13 cellular contexts compared by ENCODE assay signal in the genomic region with DNA sequence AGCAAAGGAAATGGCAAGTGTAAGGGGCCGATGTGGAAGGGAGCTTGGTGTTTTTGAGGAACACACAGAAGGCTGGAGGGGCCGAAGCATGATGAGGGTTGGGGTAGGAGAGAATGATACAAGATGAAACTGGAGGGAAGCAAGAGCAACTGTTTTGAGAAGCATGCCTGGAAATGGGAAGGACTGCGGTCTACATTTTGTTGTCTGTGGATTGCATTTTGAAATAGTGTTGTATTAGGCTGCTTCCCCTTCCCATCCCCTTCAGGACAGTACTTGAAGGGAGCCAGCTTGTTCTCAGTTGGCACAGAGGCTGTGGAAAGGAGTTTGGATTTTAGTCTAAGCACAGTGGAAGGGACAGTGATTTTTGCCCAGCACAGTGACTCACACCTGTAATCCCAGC. TPM values are rescaled to one million over a fixed set of nuclear protein-coding genes. Genes with fewer than 3 reads are reported as not detected.
DNase-seq lines count a peak whose midpoint lies in the region; ATAC-seq, FAIRE-seq and TF ChIP-seq lines count a peak whose summit lies in the region.
"Had no signal": no experiment of that assay in that cellular context is flagged by ENCODE, and none has a peak within 500 bp of the region (broad histone marks: within the 10 kb centered on the region; RNA-seq: fewer than 3 reads in every experiment).

No MANE protein-coding gene starts in this region.

- TF ChIP-seq CTCF in GM12878 (IDR thresholded peaks at IDR 0.05 in 2 of 3, conservative IDR thresholded peaks at IDR 0.05 in 1 of 3; ENCODE audit: control insufficient read depth in 2 of 3, extremely low read depth in 1 of 3, insufficient read depth in 1 of 3, low read depth in 3 of 3, low read length in 3 of 3) (no peak), neural crest cell (conservative IDR thresholded peaks at IDR 0.05) (no peak), PC-9 (conservative IDR thresholded peaks at IDR 0.05) (no peak)

- peaks cover 36 to 63% (median 51%) of the 10 kb centered on the region in 4 donors for H3K4me1 Mint-ChIP-seq in CD4-positive, alpha-beta memory T cell
- H3K4me1 Mint-ChIP-seq in IgD-negative memory B cell (peaks cover 17 to 42% (median 23%) of the 10 kb centered on the region in 3 donors), neural crest cell (peaks cover 30% of the 10 kb centered on the region)

- peaks cover 5 to 23% of the 10 kb centered on the region in 2 donors for H3K36me3 Mint-ChIP-seq in CD4-positive, alpha-beta memory T cell
- H3K36me3 Mint-ChIP-seq in IgD-negative memory B cell (peaks cover 2% of the 10 kb centered on the region), neural crest cell (ENCODE audit: low read depth) (no peaks in the 10 kb centered on the region)

- H3K9me2 ChIP-seq in PC-9 (ENCODE audit: insufficient read depth): no peaks in the 10 kb centered on the region

- no peak overlapping the region for H3K9ac ChIP-seq in GM12878 (ENCODE audit: control insufficient read depth, insufficient read depth, low read length)

- H4K20me1 ChIP-seq in GM12878 (ENCODE audit: control insufficient read depth, insufficient read depth) (0 out of 2 replicates have a peak, but pooled peaks cover 4% of the 10 kb centered on the region), PC-9 (ENCODE audit: insufficient read depth) (peaks cover 26% of the 10 kb centered on the region)

- RAD21 ChIA-PET in GM12878 (lab: Charles Lee; ENCODE audit: unreplicated experiment): no interaction called here

- no peak overlapping the region for H3K4me3 ChIP-seq in CD4-positive, alpha-beta memory T cell (ENCODE audit: low read length in 2 of 2)
- no peak overlapping the region for H3K4me3 ChIP-seq in GM12878
- no peak overlapping the region for H3K4me3 ChIP-seq in PC-9

- peak overlapping the region in 6 of 8 donors; percentile 0 to 71 (median 50) for H3K4me3 Mint-ChIP-seq in CD4-positive, alpha-beta memory T cell
- H3K4me3 Mint-ChIP-seq in IgD-negative memory B cell (peak overlapping the region in 3 of 4 donors; percentile 48 to 86 (median 52)), neural crest cell (peak overlapping the region; percentile 91)

- BruUV-seq in GM12878 (replicated peaks; lab: Mats Ljungman, UMichigan): no TSS peak
- BruUV-seq in PC-9 (replicated peaks; lab: Mats Ljungman, UMichigan): no TSS peak

- no peaks in the 10 kb centered on the region for H3K27me3 ChIP-seq in CD4-positive, alpha-beta memory T cell (ENCODE audit: insufficient read depth, low read length)
- H3K27me3 ChIP-seq in GM12878 (replicated peaks in 1 of 2; ENCODE audit: control insufficient read depth in 2 of 2, insufficient read depth in 2 of 2, low read length in 1 of 2) (no peaks in the 10 kb centered on the region), PC-9 (ENCODE audit: insufficient read depth, low read depth) (no peaks in the 10 kb centered on the region)

- H3K9me3 Mint-ChIP-seq in CD4-positive, alpha-beta memory T cell: no peaks in the 10 kb centered on the region
- H3K9me3 Mint-ChIP-seq in IgD-negative memory B cell (no peaks in the 10 kb centered on the region), neural crest cell (no peaks in the 10 kb centered on the region)

- H3K27ac Mint-ChIP-seq in CD4-positive, alpha-beta memory T cell: peak overlapping the region in 5 of 7 donors; percentile 5 to 96 (median 79)
- H3K27ac Mint-ChIP-seq in IgD-negative memory B cell (no peak overlapping the region), neural crest cell (ENCODE audit: unreplicated experiment) (no peak overlapping the region)

- no peak for TF ChIP-seq EP300 in GM12878 (IDR thresholded peaks at IDR 0.05; ENCODE audit: borderline replicate concordance in 1 of 2, control insufficient read depth in 1 of 2, low read depth in 2 of 2, low read length in 2 of 2)

- H2AFZ ChIP-seq in GM12878 (ENCODE audit: control insufficient read depth, low read depth, low read length) (no peak overlapping the region), PC-9 (no peak overlapping the region)

- 82% methylated on average over 3 of the region's 3 CpGs for WGBS in GM12878 (ENCODE audit: insufficient coverage, insufficient replicate concordance, low lambda C conversion rate, missing lambda C conversion rate)

- H3F3A ChIP-seq in PC-9 (ENCODE audit: insufficient read depth, low read depth): 0 out of 2 replicates have a peak, but pooled peaks cover 3% of the 10 kb centered on the region

- CTCF ChIA-PET in CD4-positive, alpha-beta memory T cell (lab: Charles Lee; ENCODE audit: partially characterized antibody): no interaction called here
- CTCF ChIA-PET in GM12878 (lab: Yijun Ruan, JAX): interaction anchor here (0.8 to 1.4 kb wide), 2 partner anchors 80 to 250 kb away, joined by 3 to 4 read pairs; no protein-coding TSS in a partner anchor
- CTCF ChIA-PET in PC-9 (lab: Charles Lee): no interaction called here

- H3K27me3 Mint-ChIP-seq in CD4-positive, alpha-beta memory T cell: no peaks in the 10 kb centered on the region
- H3K27me3 Mint-ChIP-seq in IgD-negative memory B cell: no peaks in the 10 kb centered on the region
- H3K27me3 Mint-ChIP-seq in neural crest cell (ENCODE audit: low read depth): peaks cover 8% of the 10 kb centered on the region

- H3K4me2 ChIP-seq in GM12878 (ENCODE audit: control insufficient read depth, insufficient read depth) (peak overlapping the region; percentile 95), PC-9 (no peak overlapping the region)

- in situ Hi-C loops in GM12878 (cut with MboI): no loop called here

- no peak for TF ChIP-seq RAD21 in GM12878 (IDR thresholded peaks at IDR 0.05; ENCODE audit: insufficient read depth, low read depth, low read length)

- SMC1A ChIA-PET in GM12878 (lab: Charles Lee; ENCODE audit: uncharacterized antibody, unreplicated experiment): interaction anchor here (0.7 to 1.4 kb wide), 2 partner anchors 28 to 77 kb away, joined by 3 read pairs; no protein-coding TSS in a partner anchor

- no peaks in the 10 kb centered on the region for H3K36me3 ChIP-seq in CD4-positive, alpha-beta memory T cell (ENCODE audit: insufficient read depth, low read length)
- H3K36me3 ChIP-seq in GM12878 (ENCODE audit: control insufficient read depth in 2 of 2, insufficient read depth in 2 of 2, low read length in 1 of 2) (no peaks in the 10 kb centered on the region; a peak in 3 of 4 replicates), PC-9 (ENCODE audit: low read depth) (no peaks in the 10 kb centered on the region)

- no peak for FAIRE-seq in GM12878 (lab: Jason Lieb, UNC)

- ATAC-seq in GM12878 (no peak), HG02610 (IDR thresholded peaks at IDR 0.05; ENCODE audit: unreplicated experiment) (no peak)
- ATAC-seq: esophagus mucosa had no signal

- no peak for TF ChIP-seq POLR2A in GM12878 (IDR thresholded peaks at IDR 0.05; ENCODE audit: low read depth, low read length)

- POLR2A ChIA-PET in CD4-positive, alpha-beta memory T cell (lab: Charles Lee; ENCODE audit: partially characterized antibody): no interaction called here
- POLR2A ChIA-PET in GM12878 (lab: Charles Lee) (interaction anchor here (0.7 to 1.0 kb wide), 2 partner anchors 23 to 71 kb away, joined by 3 to 5 read pairs; no protein-coding TSS in a partner anchor), PC-9 (lab: Charles Lee; ENCODE audit: unreplicated experiment) (interaction anchor here (0.6 kb wide), 1 partner anchor 192 kb away, joined by 3 read pairs; no protein-coding TSS in a partner anchor)

- no peak overlapping the region for H3K27ac ChIP-seq in CD4-positive, alpha-beta memory T cell (ENCODE audit: low read depth, low read length)
- H3K27ac ChIP-seq in GM12878 (ENCODE audit: control insufficient read depth, insufficient read depth) (no peak overlapping the region), PC-9 (no peak overlapping the region)

- H3K4me1 ChIP-seq in CD4-positive, alpha-beta memory T cell (ENCODE audit: insufficient read depth, low read length): peaks cover 39% of the 10 kb centered on the region
- peaks cover 15% of the 10 kb centered on the region for H3K4me1 ChIP-seq in GM12878 (ENCODE audit: control insufficient read depth, insufficient read depth, low read length)
- peaks cover 9% of the 10 kb centered on the region for H3K4me1 ChIP-seq in PC-9 (replicated peaks; ENCODE audit: insufficient read depth)

- intact Hi-C loops in CD4-positive, alpha-beta memory T cell (cut with micrococcal nuclease): no loop called here
- intact Hi-C loops in GM12878 (cut with micrococcal nuclease; ENCODE audit: unreplicated experiment): no loop called here
- intact Hi-C loops in PC-9 (cut with micrococcal nuclease; ENCODE audit: unreplicated experiment): no loop called here

- H3K9me3 ChIP-seq in CD4-positive, alpha-beta memory T cell (ENCODE audit: control insufficient read depth in 1 of 2, low read length in 2 of 2): no peaks in the 10 kb centered on the region
- H3K9me3 ChIP-seq in GM12878 (replicated peaks; ENCODE audit: control insufficient read depth, insufficient read depth, low read length) (no peaks in the 10 kb centered on the region), PC-9 (ENCODE audit: insufficient read depth, low read depth) (peaks cover 4% of the 10 kb centered on the region; the same call in 1 of the 2 replicates)

- H3K79me2 ChIP-seq in GM12878 (ENCODE audit: control insufficient read depth, insufficient read depth, low read length): peaks cover 55% of the 10 kb centered on the region
- H3K79me2 ChIP-seq in PC-9 (ENCODE audit: low read depth): peaks cover 66% of the 10 kb centered on the region

- DNase-seq in CD4-positive, alpha-beta memory T cell: no peak
- DNase-seq in GM12878 (ENCODE audit: low read depth, low spot score) (no peak), neural crest cell (ENCODE audit: low read depth, low spot score) (no peak), PC-9 (no peak)
- DNase-seq in stimulated activated CD4-positive, alpha-beta T cell treated with anti-CD3 and anti-CD28 coated beads, Interleukin-15, amount 100 ng/mL, for 24 hours: no peak
- DNase-seq: DMS153, midbrain, NCI-H1092 treated with DMSO at 0.1 percent for 48 hours, Right ventricle myocardium superior had no signal

RNA-seq across cellular contexts. Expression of a gene that starts 2.2 kb away (rescaled TPM):
- 10 to 100 TPM; 36.4 to 40.7 TPM for total RNA-seq in CD4-positive, alpha-beta memory T cell
- polyA plus RNA-seq in CD4-positive, alpha-beta memory T cell: 10 to 100 TPM; 33.4 to 37.0 TPM
- 30.1 TPM for polyA plus RNA-seq in IgD-negative memory B cell
- total RNA-seq in GM12878 (2013; cell fraction: nucleolus; rRNA removed): 70.1 and 78.4 TPM in 2 replicates
- total RNA-seq in GM12878 (2014; rRNA removed): 19.9 and 24.5 TPM in 2 replicates
- 19.9 and 20.8 TPM in 2 replicates for total RNA-seq in GM12878 (2014; rRNA removed; fragmentation: Illumina TruSeq; extraction: Trizol)
- total RNA-seq in GM12878 (2021): 29.5 and 33.6 TPM in 2 replicates
- polyA plus RNA-seq in GM12878 (2011; ENCODE audit: low read depth): 26.2 TPM
- 24.7 and 47.8 TPM in 2 replicates for polyA plus RNA-seq in GM12878 (2011; rRNA removed)
- polyA plus RNA-seq in GM12878 (2011; cell fraction: cytosol; rRNA removed): 47.6 and 48.4 TPM in 2 replicates
- 40.8 and 45.8 TPM in 2 replicates for polyA plus RNA-seq in GM12878 (2011; cell fraction: nucleus; rRNA removed)
- 31.9 and 33.8 TPM in 2 replicates for polyA plus RNA-seq in GM12878 (2012)
- polyA plus RNA-seq in GM12878 (2014; fragmentation: Illumina TruSeq; extraction: Trizol): 32.0 and 34.9 TPM in 2 replicates
- 10 to 100 TPM in 1 of 2 experiments, 1 to 10 TPM in 1; 8.5 to 14.1 TPM for polyA plus RNA-seq in GM12878 (2014; fragmentation: Nextera tagmentation; extraction: Ambion mirVana)
- 27.8 and 28.6 TPM in 2 replicates for polyA plus RNA-seq in GM12878 (2014; rRNA removed)
- polyA plus RNA-seq in GM12878 (2016; fragmentation: Nextera tagmentation; extraction: Ambion mirVana): 10 to 100 TPM; 23.3 to 24.1 TPM
- 50.8 and 58.1 TPM in 2 replicates for polyA minus RNA-seq in GM12878 (2011; rRNA and poly(A)+ RNA removed)
- 17.9 and 21.0 TPM in 2 replicates for polyA minus RNA-seq in GM12878 (2011; cell fraction: cytosol; rRNA and poly(A)+ RNA removed)
- polyA minus RNA-seq in GM12878 (2011; cell fraction: nucleus; rRNA and poly(A)+ RNA removed): 37.1 and 50.0 TPM in 2 replicates
- 76.7 and 76.8 TPM in 2 replicates for total RNA-seq in neural crest cell
- 58.4 and 67.8 TPM in 2 replicates for total RNA-seq in PC-9 (2021)

RNA-seq across cellular contexts. Expression of a gene that starts 59.7 kb away (rescaled TPM):
- total RNA-seq in CD4-positive, alpha-beta memory T cell: 1 to 10 TPM; 1.0 to 1.3 TPM
- under 1 TPM; 0.09 to 0.48 TPM for polyA plus RNA-seq in CD4-positive, alpha-beta memory T cell
- polyA plus RNA-seq in IgD-negative memory B cell (52.0 TPM), GM12878 (2011; rRNA removed) (1.5 and 3.0 TPM in 2 replicates), GM12878 (2014; fragmentation: Illumina TruSeq; extraction: Trizol) (22.5 and 25.2 TPM in 2 replicates), GM12878 (2014; fragmentation: Nextera tagmentation; extraction: Ambion mirVana) (1 to 10 TPM; 1.3 to 2.1 TPM), GM12878 (2014; rRNA removed) (25.0 and 26.7 TPM in 2 replicates), GM12878 (2016; fragmentation: Nextera tagmentation; extraction: Ambion mirVana) (10 to 100 TPM; 16.5 to 16.8 TPM)
- 123 and 135 TPM in 2 replicates for total RNA-seq in GM12878 (2013; cell fraction: nucleolus; rRNA removed)
- total RNA-seq in GM12878 (2014; rRNA removed) (30.2 and 30.3 TPM in 2 replicates), GM12878 (2014; rRNA removed; fragmentation: Illumina TruSeq; extraction: Trizol) (20.5 TPM in 2 replicates), GM12878 (2021) (20.1 and 21.0 TPM in 2 replicates), neural crest cell (not detected in 2 replicates), PC-9 (2021) (not detected in 2 replicates)
- 19.6 TPM for polyA plus RNA-seq in GM12878 (2011; ENCODE audit: low read depth)
- 2.9 and 3.0 TPM in 2 replicates for polyA plus RNA-seq in GM12878 (2011; cell fraction: cytosol; rRNA removed)
- polyA plus RNA-seq in GM12878 (2011; cell fraction: nucleus; rRNA removed): 2.5 and 2.9 TPM in 2 replicates
- polyA plus RNA-seq in GM12878 (2012): 31.1 and 39.4 TPM in 2 replicates
- polyA minus RNA-seq in GM12878 (2011; rRNA and poly(A)+ RNA removed): 1.5 and 3.7 TPM in 2 replicates
- polyA minus RNA-seq in GM12878 (2011; cell fraction: cytosol; rRNA and poly(A)+ RNA removed): not detected in 2 replicates
- 0.97 and 1.2 TPM in 2 replicates for polyA minus RNA-seq in GM12878 (2011; cell fraction: nucleus; rRNA and poly(A)+ RNA removed)
- total RNA-seq: NCI-H460 had no signal

Comparison
In these comparisons a context has a peak if more than half of its experiments do, and no peak if none do; other contexts are left out.
1. H3K27ac Mint-ChIP-seq: peak in CD4-positive, alpha-beta memory T cell (5 of 7); none in IgD-negative memory B cell (0 of 3) and neural crest cell (single experiment).
2. RNA of a gene that starts 59.7 kb away (total RNA-seq): 20.1 to 135 TPM in GM12878; 1.0 to 1.3 TPM in CD4-positive, alpha-beta memory T cell, not detected in neural crest cell and not detected in PC-9; every median in the first group is over 4 times any median in the second.
3. Peak in every context shown above with its lines, with median percentiles within 50 percentile points of each other: H3K4me3 Mint-ChIP-seq.